In genomic region chr19:12792853-12793289, GRCh38 we compare ENCODE assay signal across 8 cellular contexts. TPM values are rescaled to one million over a fixed set of nuclear protein-coding genes. Genes with fewer than 3 reads are reported as not detected.
DNase-seq lines count a peak whose midpoint lies in the region; ATAC-seq and TF ChIP-seq lines count a peak whose summit lies in the region.

No MANE protein-coding gene starts in this region.

- H3K27me3 ChIP-seq in GM06990 (replicated peaks; ENCODE audit: control insufficient read depth, insufficient read depth, low read length) (no peaks in the 10 kb centered on the region), RWPE2 (ENCODE audit: insufficient read depth, poor library complexity, severe bottlenecking) (no peaks in the 10 kb centered on the region), parathyroid adenoma (ENCODE audit: control insufficient read depth, insufficient read depth, low read length) (no peaks in the 10 kb centered on the region)

- peaks cover 8% of the 10 kb centered on the region for H3K79me2 ChIP-seq in parathyroid adenoma

- H3K4me2 ChIP-seq in parathyroid adenoma (ENCODE audit: low read length) = peak overlapping the region; percentile 87

- H3K27ac Mint-ChIP-seq in endothelial cell (ENCODE audit: unreplicated experiment) = peak overlapping the region; percentile 74

- TF ChIP-seq CTCF in GM06990 (IDR thresholded peaks at IDR 0.05; ENCODE audit: insufficient read depth, low read length, poor library complexity, severe bottlenecking) = no peak
- TF ChIP-seq CTCF in RWPE2 (IDR thresholded peaks at IDR 0.05; ENCODE audit: poor library complexity, severe bottlenecking) = no peak
- no peak for TF ChIP-seq CTCF in endothelial cell (IDR thresholded peaks at IDR 0.05; ENCODE audit: unreplicated experiment)
- TF ChIP-seq CTCF in parathyroid adenoma (IDR thresholded peaks at IDR 0.05) = no peak

- peak overlapping the region; percentile 92 for H3K4me3 Mint-ChIP-seq in endothelial cell (ENCODE audit: unreplicated experiment)

- ATAC-seq in RWPE2 (ENCODE audit: low read depth) (no peak), GM21825 (IDR thresholded peaks at IDR 0.05; ENCODE audit: unreplicated experiment) (no peak)

- H3K4me3 ChIP-seq in GM06990 (replicated peaks; ENCODE audit: low read depth, low read length) (peak overlapping the region; percentile 96), RWPE2 (ENCODE audit: severe bottlenecking) (peak overlapping the region; percentile 81), parathyroid adenoma (ENCODE audit: low read depth, low read length) (peak overlapping the region; percentile 97)

- H3K9me3 ChIP-seq in RWPE2 (ENCODE audit: severe bottlenecking) (no peaks in the 10 kb centered on the region), parathyroid adenoma (ENCODE audit: control insufficient read depth, low read length) (no peaks in the 10 kb centered on the region)

- no peaks in the 10 kb centered on the region for H3K36me3 Mint-ChIP-seq in endothelial cell (ENCODE audit: low read depth, unreplicated experiment)

- peak overlapping the region; percentile 87 for H3K9ac ChIP-seq in parathyroid adenoma

- H2AFZ ChIP-seq in parathyroid adenoma = no peak overlapping the region

- peak overlapping the region; percentile 99 for H3K27ac ChIP-seq in RWPE2 (ENCODE audit: poor library complexity, severe bottlenecking)
- peak overlapping the region; percentile 100 for H3K27ac ChIP-seq in parathyroid adenoma

- peaks cover 31% of the 10 kb centered on the region for H3K4me1 ChIP-seq in RWPE2 (ENCODE audit: insufficient read depth, poor library complexity, severe bottlenecking)
- H3K4me1 ChIP-seq in parathyroid adenoma = peaks cover 42% of the 10 kb centered on the region

- H3K9me3 Mint-ChIP-seq in endothelial cell (ENCODE audit: unreplicated experiment) = no peaks in the 10 kb centered on the region

- H3K27me3 Mint-ChIP-seq in endothelial cell (ENCODE audit: unreplicated experiment) = peaks cover 31% of the 10 kb centered on the region

- DNase-seq in GM06990 (ENCODE audit: extremely low read depth, insufficient read length) (no peak), RWPE2 (ENCODE audit: low spot score) (no peak), endothelial cell (ENCODE audit: low spot score) (no peak), glomerular visceral epithelial cell (ENCODE audit: extremely low spot score) (no peak), NOMO-1 treated with dmso at 0.1 percent for 144 hours (lab: John Stamatoyannopoulos, UW; ENCODE audit: unreplicated experiment) (no peak), NCI-H1105 (lab: John Stamatoyannopoulos, UW) (no peak)

- peaks cover 27% of the 10 kb centered on the region for H3K4me1 Mint-ChIP-seq in endothelial cell (ENCODE audit: unreplicated experiment)

- H3K36me3 ChIP-seq in GM06990 (ENCODE audit: control insufficient read depth, insufficient read depth, low read length) (no peaks in the 10 kb centered on the region), RWPE2 (ENCODE audit: low read depth) (peaks cover 16% of the 10 kb centered on the region), parathyroid adenoma (ENCODE audit: control insufficient read depth, insufficient read depth, low read length) (no peaks in the 10 kb centered on the region)

RNA-seq across cellular contexts. Expression of gene JUNB, which starts 1.6 kb away (rescaled TPM):
- total RNA-seq in endothelial cell (ENCODE audit: unreplicated experiment) = 20.6 TPM

RNA-seq across cellular contexts. Expression of gene PRDX2, which starts 8.7 kb away (rescaled TPM):
- total RNA-seq in endothelial cell (ENCODE audit: unreplicated experiment) = 215 TPM

RNA-seq across cellular contexts. Expression of gene THSD8, which starts 9.0 kb away (rescaled TPM):
- total RNA-seq in endothelial cell (ENCODE audit: unreplicated experiment) = 14.2 TPM

RNA-seq across cellular contexts. Expression of gene RNASEH2A, which starts 13.5 kb away (rescaled TPM):
- 26.9 TPM for total RNA-seq in endothelial cell (ENCODE audit: unreplicated experiment)

RNA-seq across cellular contexts. Expression of gene HOOK2, which starts 17.5 kb away (rescaled TPM):
- total RNA-seq in endothelial cell (ENCODE audit: unreplicated experiment) = 30.3 TPM
